Comparison of ENCODE assay signal across 13 cellular contexts in genomic region chr7:43727003-43727402, GRCh38. TPM values are rescaled to one million over a fixed set of nuclear protein-coding genes. Genes with fewer than 3 reads are reported as not detected.
A peak's percentile ranks its signal among the peaks of the same experiment; 100 is the strongest.
DNase-seq lines count a peak whose midpoint lies in the region; ATAC-seq and TF ChIP-seq lines count a peak whose summit lies in the region.
"Had no signal": no experiment of that assay in that cellular context is flagged by ENCODE, and none has a peak within 500 bp of the region (broad histone marks: within the 10 kb centered on the region; RNA-seq: fewer than 3 reads in every experiment).

No MANE protein-coding gene starts in this region.

- H3K4me1 ChIP-seq in BE2C (no peaks in the 10 kb centered on the region), SJSA1 (replicated peaks) (peaks cover 35% of the 10 kb centered on the region), mesendoderm (ENCODE audit: control insufficient read depth, low read depth, low read length) (peaks cover 2% of the 10 kb centered on the region)
- peaks cover 31% of the 10 kb centered on the region for H3K4me1 ChIP-seq in CD8-positive, alpha-beta T cell (ENCODE audit: insufficient read depth, low read length)

- TF ChIP-seq CTCF in BE2C (IDR thresholded peaks at IDR 0.05; ENCODE audit: low read depth, low read length) = no peak
- no peak for TF ChIP-seq CTCF in CD8-positive, alpha-beta T cell (IDR thresholded peaks at IDR 0.05)

- H3K9me3 ChIP-seq in BE2C (no peaks in the 10 kb centered on the region), SJSA1 (replicated peaks) (no peaks in the 10 kb centered on the region)
- H3K9me3 ChIP-seq in CD8-positive, alpha-beta T cell (ENCODE audit: low read length) = no peaks in the 10 kb centered on the region
- H3K9me3 ChIP-seq: right atrium auricular region, tibial artery had no signal

- DNase-seq in BE2C = no peak
- no peak for DNase-seq in CD8-positive, alpha-beta T cell
- no peak for DNase-seq in SJSA1 (ENCODE audit: low read depth in 1 of 2, low spot score in 2 of 2)
- no peak for DNase-seq in memory B cell (ENCODE audit: low spot score in 2 of 2)
- no peak for DNase-seq in NCI-H2196 (lab: John Stamatoyannopoulos, UW; ENCODE audit: unreplicated experiment)
- no peak for DNase-seq in ACHN
- DNase-seq in mesendoderm = no peak
- DNase-seq: left cardiac atrium; NCI-H2171; stimulated activated CD4-positive, alpha-beta T cell treated with anti-CD3 and anti-CD28 coated beads, Interleukin-1b, Interleukin-23, amount 100 ng/mL, for 48 hours; tibial artery had no signal

- no peak overlapping the region for H3K9ac ChIP-seq in mesendoderm (ENCODE audit: low read length)

- intact Hi-C loops in CD8-positive, alpha-beta T cell (cut with DNase I, micrococcal nuclease) = loop anchor here (10.0 kb wide), 2 partner anchors 198 to 1782 kb away; partner anchors contain the start of gene UBE2D4 (in 1 of the 2)

- no peak overlapping the region for H2BK120ac ChIP-seq in mesendoderm (ENCODE audit: low read depth, low read length)

- no CpG with 5 or more reads among the region's 5 CpGs for WGBS in mesendoderm (ENCODE audit: extremely low coverage, insufficient coverage, low lambda C conversion rate)

- H2BK15ac ChIP-seq in mesendoderm (replicated peaks; ENCODE audit: low read depth) = no peak overlapping the region

- in situ Hi-C loops in ACHN (cut with HindIII; ENCODE audit: low pct_ligation_motif_present, low pct_unique_long_range_greater_than_20kb, low sequenced_read_pairs) = no loop called here

- peaks cover 50% of the 10 kb centered on the region for H3K4me1 Mint-ChIP-seq in CD8-positive, alpha-beta T cell (ENCODE audit: low read depth)
- H3K4me1 Mint-ChIP-seq in memory B cell = peaks cover 22% of the 10 kb centered on the region

- H2AK5ac ChIP-seq in mesendoderm (ENCODE audit: low read length) = no peak overlapping the region

- H3K27ac Mint-ChIP-seq in CD8-positive, alpha-beta T cell = no peak overlapping the region
- no peak overlapping the region for H3K27ac Mint-ChIP-seq in memory B cell

- 0 out of 2 replicates have a peak overlapping the region, but pooled peaks have one; percentile 2 for H3K4me3 ChIP-seq in BE2C (ENCODE audit: low read depth, low read length)
- H3K4me3 ChIP-seq in CD8-positive, alpha-beta T cell (ENCODE audit: low read depth, low read length) = no peak overlapping the region
- H3K4me3 ChIP-seq in SJSA1 = no peak overlapping the region
- H3K4me3 ChIP-seq in mesendoderm (ENCODE audit: low read length) = no peak overlapping the region
- H3K4me3 ChIP-seq: right atrium auricular region, tibial artery had no signal

- H3K23ac ChIP-seq in mesendoderm (ENCODE audit: low read length) = no peak overlapping the region

- H4K5ac ChIP-seq in mesendoderm (ENCODE audit: low read length) = no peak overlapping the region

- H3K4me3 Mint-ChIP-seq in CD8-positive, alpha-beta T cell = peak overlapping the region; percentile 93
- peak overlapping the region; percentile 59 for H3K4me3 Mint-ChIP-seq in memory B cell

- H3K27me3 ChIP-seq in BE2C = no peaks in the 10 kb centered on the region
- H3K27me3 ChIP-seq in CD8-positive, alpha-beta T cell (ENCODE audit: insufficient read depth, low read length) = no peaks in the 10 kb centered on the region
- H3K27me3 ChIP-seq in SJSA1 (replicated peaks) = no peaks in the 10 kb centered on the region; the same call in 1 of the 2 replicates
- no peaks in the 10 kb centered on the region for H3K27me3 ChIP-seq in mesendoderm (ENCODE audit: insufficient read depth, low read length, poor library complexity)
- H3K27me3 ChIP-seq: right atrium auricular region, tibial artery had no signal

- H3K27ac ChIP-seq in CD8-positive, alpha-beta T cell (ENCODE audit: low read depth, low read length) = no peak overlapping the region
- H3K27ac ChIP-seq in SJSA1 (0 out of 2 replicates have a peak overlapping the region, but pooled peaks have one; percentile 18), mesendoderm (ENCODE audit: low read depth, low read length) (no peak overlapping the region)
- H3K27ac ChIP-seq: right atrium auricular region, tibial artery had no signal

- no peaks in the 10 kb centered on the region for H3K9me3 Mint-ChIP-seq in CD8-positive, alpha-beta T cell
- H3K9me3 Mint-ChIP-seq in memory B cell = no peaks in the 10 kb centered on the region

- H3K79me1 ChIP-seq in mesendoderm (ENCODE audit: low read length) = peaks cover 9% of the 10 kb centered on the region

- no peak overlapping the region for H4K8ac ChIP-seq in mesendoderm (ENCODE audit: low read depth, low read length)

- no peak overlapping the region for H3K4me2 ChIP-seq in mesendoderm (ENCODE audit: low read length)

- POLR2A ChIA-PET in CD8-positive, alpha-beta T cell (lab: Charles Lee) = no interaction called here

- H3K36me3 ChIP-seq in BE2C (no peaks in the 10 kb centered on the region), SJSA1 (peaks cover 10% of the 10 kb centered on the region; the same call in 1 of the 2 replicates), mesendoderm (ENCODE audit: control insufficient read depth, insufficient read depth, low read length) (no peaks in the 10 kb centered on the region)
- no peaks in the 10 kb centered on the region for H3K36me3 ChIP-seq in CD8-positive, alpha-beta T cell (ENCODE audit: insufficient read depth, low read length)
- H3K36me3 ChIP-seq: right atrium auricular region, tibial artery had no signal

- no peak overlapping the region for H2BK5ac ChIP-seq in mesendoderm (ENCODE audit: low read length)

- ATAC-seq in CD8-positive, alpha-beta T cell = no peak
- ATAC-seq in memory B cell (ENCODE audit: low read depth) (no peak), HG02884 (IDR thresholded peaks at IDR 0.05; ENCODE audit: unreplicated experiment) (no peak)
- ATAC-seq: left cardiac atrium had no signal

- H3K79me2 ChIP-seq in mesendoderm (ENCODE audit: control insufficient read depth, insufficient read depth, low read length) = peaks cover 53% of the 10 kb centered on the region

- CTCF ChIA-PET in CD8-positive, alpha-beta T cell (lab: Charles Lee) = interaction anchor here (1.8 to 3.4 kb wide), 2 partner anchors 27 to 144 kb away, joined by 7 read pairs; partner anchors contain the start of gene STK17A

- H3K56ac ChIP-seq in mesendoderm (ENCODE audit: low read length) = no peak overlapping the region

- H3K18ac ChIP-seq in mesendoderm (ENCODE audit: low read length) = no peak overlapping the region

- H3K4ac ChIP-seq in mesendoderm (ENCODE audit: low read depth, low read length) = no peak overlapping the region

- H3K27me3 Mint-ChIP-seq in CD8-positive, alpha-beta T cell (ENCODE audit: low read depth) = no peaks in the 10 kb centered on the region
- no peaks in the 10 kb centered on the region for H3K27me3 Mint-ChIP-seq in memory B cell

- peaks cover 12% of the 10 kb centered on the region for H3K36me3 Mint-ChIP-seq in CD8-positive, alpha-beta T cell
- H3K36me3 Mint-ChIP-seq in memory B cell = peaks cover 2% of the 10 kb centered on the region

RNA-seq across cellular contexts. Expression of gene COA1, which starts 2.3 kb away (rescaled TPM):
- 48.0 TPM for polyA plus RNA-seq in BE2C (2012; ENCODE audit: insufficient read depth, insufficient read length, low read depth)
- 10 to 100 TPM; 95.8 to 96.7 TPM for total RNA-seq in CD8-positive, alpha-beta T cell
- 51.4 and 85.4 TPM in 2 replicates for total RNA-seq in SJSA1 (2014; rRNA removed; shearing (Covaris generic))
- polyA plus RNA-seq in mesendoderm (2013, experiment 1 of 2) = 129 TPM
- 132 TPM for polyA plus RNA-seq in mesendoderm (2013, experiment 2 of 2)

RNA-seq across cellular contexts. Expression of gene BLVRA, which starts 31.5 kb away (rescaled TPM):
- polyA plus RNA-seq in BE2C (2012; ENCODE audit: insufficient read depth, insufficient read length, low read depth) = 79.1 TPM
- total RNA-seq in CD8-positive, alpha-beta T cell = 10 to 100 TPM; 12.8 to 14.6 TPM
- 27.8 and 39.0 TPM in 2 replicates for total RNA-seq in SJSA1 (2014; rRNA removed; shearing (Covaris generic))
- 19.1 TPM for polyA plus RNA-seq in mesendoderm (2013, experiment 1 of 2)
- polyA plus RNA-seq in mesendoderm (2013, experiment 2 of 2) = 17.7 TPM
